14 cellular contexts compared by ENCODE assay signal in genomic region chr2:200369886-200370285, GRCh38.
"Had no signal": no experiment of that assay in that cellular context is flagged by ENCODE, and none has a peak within 500 bp of the region (broad histone marks: within the 10 kb centered on the region; RNA-seq: fewer than 3 reads in every experiment).

No MANE protein-coding gene starts in this region.

- DNase-seq: activated CD4-positive, alpha-beta T cell treated with anti-CD3 and anti-CD28 coated beads, Interleukin-2, amount 50 U/mL, for 1 hour; activated CD4-positive, CD25-positive, alpha-beta regulatory T cell; activated naive CD4-positive, alpha-beta T cell treated with anti-CD3 and anti-CD28 coated beads, Interleukin-2, amount 10 ng/mL, durations not matched to agents 7 days and 5 days; cortex of kidney; effector CD8-positive, alpha-beta T cell; hypothalamus; stimulated activated CD4-positive, alpha-beta T cell treated with anti-CD3 and anti-CD28 coated beads, Interleukin-15, amount 100 ng/mL, for 24 hours; stimulated activated CD4-positive, alpha-beta T cell treated with anti-CD3 and anti-CD28 coated beads, Interleukin-4, amount 100 ng/mL, for 24 hours; T-helper 17 cell had no signal

- H3K27me3 Mint-ChIP-seq: central memory CD8-positive, alpha-beta T cell; stimulated activated naive CD8-positive, alpha-beta T cell treated with anti-CD3 and anti-CD28 coated beads, Interleukin-15, Interleukin-2, amounts not matched to agents 100 ng/mL and 50 ng/mL, for 24 hours had no signal

- H3K27ac Mint-ChIP-seq: activated naive CD4-positive, alpha-beta T cell treated with anti-CD3 and anti-CD28 coated beads, Interleukin-2, amount 10 ng/mL, durations not matched to agents 7 days and 5 days; activated T-helper 2 cell treated with anti-CD3 and anti-CD28 coated beads, Interferon-gamma antibody, Interleukin-2, Interleukin-4, amounts not matched to agents 10 μg/mL and 5 μg/mL and 100 μg/mL, durations not matched to agents 14 hours and 24 hours and 36 hours; memory B cell; nephron; stimulated activated naive CD8-positive, alpha-beta T cell treated with anti-CD3 and anti-CD28 coated beads, Interleukin-15, Interleukin-2, amounts not matched to agents 100 ng/mL and 50 ng/mL, for 24 hours; T-helper 17 cell had no signal

- H3K36me3 Mint-ChIP-seq: activated naive CD4-positive, alpha-beta T cell treated with anti-CD3 and anti-CD28 coated beads, Interleukin-2, amount 10 ng/mL, durations not matched to agents 7 days and 5 days had no signal

- H3K9me3 Mint-ChIP-seq: activated naive CD4-positive, alpha-beta T cell treated with anti-CD3 and anti-CD28 coated beads, Interleukin-2, amount 10 ng/mL, durations not matched to agents 7 days and 5 days; activated T-helper 2 cell treated with anti-CD3 and anti-CD28 coated beads, Interferon-gamma antibody, Interleukin-2, Interleukin-4, amounts not matched to agents 10 μg/mL and 5 μg/mL and 100 μg/mL, durations not matched to agents 14 hours and 24 hours and 36 hours; central memory CD8-positive, alpha-beta T cell; memory B cell; nephron; stimulated activated naive CD8-positive, alpha-beta T cell treated with anti-CD3 and anti-CD28 coated beads, Interleukin-15, Interleukin-2, amounts not matched to agents 100 ng/mL and 50 ng/mL, for 24 hours had no signal

- ATAC-seq: T-helper 17 cell had no signal

- H3K4me3 Mint-ChIP-seq: activated naive CD4-positive, alpha-beta T cell treated with anti-CD3 and anti-CD28 coated beads, Interleukin-2, amount 10 ng/mL, durations not matched to agents 7 days and 5 days; central memory CD8-positive, alpha-beta T cell; memory B cell; nephron; stimulated activated naive CD8-positive, alpha-beta T cell treated with anti-CD3 and anti-CD28 coated beads, Interleukin-15, Interleukin-2, amounts not matched to agents 100 ng/mL and 50 ng/mL, for 24 hours; T-helper 17 cell had no signal
